Comparison of ENCODE assay signal across 17 cellular contexts in genomic region chr12:53825246-53826081, GRCh38.
DNase-seq lines count a peak whose midpoint lies in the region; ATAC-seq and TF ChIP-seq lines count a peak whose summit lies in the region.
"Had no signal": no experiment of that assay in that cellular context is flagged by ENCODE, and none has a peak within 500 bp of the region (broad histone marks: within the 10 kb centered on the region; RNA-seq: fewer than 3 reads in every experiment).

No MANE protein-coding gene starts in this region.

- TF ChIP-seq CTCF in Calu3 (IDR thresholded peaks at IDR 0.05; ENCODE audit: unreplicated experiment) (no peak), WTC11 (IDR thresholded peaks at IDR 0.05) (no peak), right lobe of liver (IDR thresholded peaks at IDR 0.05) (no peak), chondrocyte (IDR thresholded peaks at IDR 0.05) (no peak)

- H3K27me3 Mint-ChIP-seq in Calu3 (ENCODE audit: unreplicated experiment) (no peaks in the 10 kb centered on the region), WTC11 (ENCODE audit: low read depth) (peaks cover 12% of the 10 kb centered on the region; the same call in 1 of the 2 replicates), T-cell (peaks cover 38 to 57% of the 10 kb centered on the region in 2 donors), chondrocyte (ENCODE audit: low read depth) (peaks cover 41% of the 10 kb centered on the region)
- H3K27me3 Mint-ChIP-seq in stimulated activated naive B cell treated with anti-CD40 and anti-IgM and Interleukin-4, amounts not matched to agents 10 μg/mL and 1 μg/mL and 100 μg/mL, for 72 hours: peaks cover 29 to 64% of the 10 kb centered on the region in 2 donors

- H3K27ac Mint-ChIP-seq in Calu3 (ENCODE audit: unreplicated experiment) (peak overlapping the region; percentile 72), WTC11 (no peak overlapping the region), T-cell (no peak overlapping the region), chondrocyte (ENCODE audit: unreplicated experiment) (no peak overlapping the region)
- H3K27ac Mint-ChIP-seq in stimulated activated naive B cell treated with anti-CD40 and anti-IgM and Interleukin-4, amounts not matched to agents 10 μg/mL and 1 μg/mL and 100 μg/mL, for 72 hours: no peak overlapping the region
- H3K27ac Mint-ChIP-seq: activated naive CD4-positive, alpha-beta T cell treated with anti-CD3 and anti-CD28 coated beads, Interleukin-2, amount 10 ng/mL, durations not matched to agents 7 days and 5 days; naive B cell had no signal

- H3K9me3 Mint-ChIP-seq in Calu3 (ENCODE audit: low read depth, unreplicated experiment): no peaks in the 10 kb centered on the region
- no peaks in the 10 kb centered on the region for H3K9me3 Mint-ChIP-seq in WTC11
- no peaks in the 10 kb centered on the region for H3K9me3 Mint-ChIP-seq in stimulated activated naive B cell treated with anti-CD40 and anti-IgM and Interleukin-4, amounts not matched to agents 10 μg/mL and 1 μg/mL and 100 μg/mL, for 72 hours
- no peaks in the 10 kb centered on the region for H3K9me3 Mint-ChIP-seq in T-cell
- no peaks in the 10 kb centered on the region for H3K9me3 Mint-ChIP-seq in chondrocyte (ENCODE audit: low read depth)
- H3K9me3 Mint-ChIP-seq: activated naive CD4-positive, alpha-beta T cell treated with anti-CD3 and anti-CD28 coated beads, Interleukin-2, amount 10 ng/mL, durations not matched to agents 7 days and 5 days; naive B cell had no signal

- POLR2A ChIA-PET in WTC11 (lab: Charles Lee) (no interaction called here), T-cell (lab: Charles Lee) (no interaction called here)

- H3K4me3 Mint-ChIP-seq in Calu3 (ENCODE audit: low read depth, unreplicated experiment) (peak overlapping the region; percentile 10), WTC11 (no peak overlapping the region), T-cell (no peak overlapping the region), chondrocyte (ENCODE audit: unreplicated experiment) (no peak overlapping the region)
- no peak overlapping the region for H3K4me3 Mint-ChIP-seq in stimulated activated naive B cell treated with anti-CD40 and anti-IgM and Interleukin-4, amounts not matched to agents 10 μg/mL and 1 μg/mL and 100 μg/mL, for 72 hours
- H3K4me3 Mint-ChIP-seq: activated naive CD4-positive, alpha-beta T cell treated with anti-CD3 and anti-CD28 coated beads, Interleukin-2, amount 10 ng/mL, durations not matched to agents 7 days and 5 days; naive B cell had no signal

- H3K27me3 ChIP-seq in right lobe of liver: no peaks in the 10 kb centered on the region

- peaks cover 72% of the 10 kb centered on the region for H3K4me1 Mint-ChIP-seq in Calu3 (ENCODE audit: low read depth, unreplicated experiment)
- H3K4me1 Mint-ChIP-seq in WTC11: no peaks in the 10 kb centered on the region
- H3K4me1 Mint-ChIP-seq in stimulated activated naive B cell treated with anti-CD40 and anti-IgM and Interleukin-4, amounts not matched to agents 10 μg/mL and 1 μg/mL and 100 μg/mL, for 72 hours: peaks cover 0 to 2% of the 10 kb centered on the region in 2 donors
- no peaks in the 10 kb centered on the region for H3K4me1 Mint-ChIP-seq in T-cell
- H3K4me1 Mint-ChIP-seq in chondrocyte (ENCODE audit: low read depth): no peaks in the 10 kb centered on the region
- H3K4me1 Mint-ChIP-seq: activated naive CD4-positive, alpha-beta T cell treated with anti-CD3 and anti-CD28 coated beads, Interleukin-2, amount 10 ng/mL, durations not matched to agents 7 days and 5 days; naive B cell had no signal

- H3K36me3 Mint-ChIP-seq in Calu3 (ENCODE audit: insufficient read depth, unreplicated experiment): peaks cover 6% of the 10 kb centered on the region
- H3K36me3 Mint-ChIP-seq in WTC11: no peaks in the 10 kb centered on the region
- no peaks in the 10 kb centered on the region for H3K36me3 Mint-ChIP-seq in stimulated activated naive B cell treated with anti-CD40 and anti-IgM and Interleukin-4, amounts not matched to agents 10 μg/mL and 1 μg/mL and 100 μg/mL, for 72 hours
- H3K36me3 Mint-ChIP-seq in T-cell: no peaks in the 10 kb centered on the region
- H3K36me3 Mint-ChIP-seq in chondrocyte (ENCODE audit: low read depth): no peaks in the 10 kb centered on the region
- H3K36me3 Mint-ChIP-seq: activated naive CD4-positive, alpha-beta T cell treated with anti-CD3 and anti-CD28 coated beads, Interleukin-2, amount 10 ng/mL, durations not matched to agents 7 days and 5 days; naive B cell had no signal

- CTCF ChIA-PET in Calu3 (lab: Charles Lee) (interaction anchor here (0.6 to 1.7 kb wide), 7 partner anchors 13 to 152 kb away, joined by 3 to 18 read pairs (median 5); no protein-coding TSS in a partner anchor), WTC11 (lab: Charles Lee) (no interaction called here), T-cell (lab: Charles Lee) (interaction anchor here in 1 of 2 donors (0.6 kb wide), 1 partner anchor 35 kb away, joined by 5 read pairs; no protein-coding TSS in a partner anchor)

- peak overlapping the region; percentile 43 to 75 (median 71) for H3K27ac ChIP-seq in right lobe of liver
- H3K27ac ChIP-seq: cardiac muscle cell, WERI-Rb-1 had no signal

- whole genome bisulfite sequencing in right lobe of liver (ENCODE audit: insufficient coverage, low coverage, low lambda C conversion rate, missing lambda C conversion rate): 66% methylated on average over 7 of the region's 8 CpGs

- peaks cover 0 to 12% (median 3%) of the 10 kb centered on the region in 4 donors for H3K4me1 ChIP-seq in right lobe of liver

- no peaks in the 10 kb centered on the region for H3K36me3 ChIP-seq in right lobe of liver
- H3K36me3 ChIP-seq: cardiac muscle cell, WERI-Rb-1 had no signal

- BruUV-seq in Calu3 (replicated peaks; lab: Mats Ljungman, UMichigan): no TSS peak

- intact Hi-C loops in Calu3 (cut with micrococcal nuclease; ENCODE audit: unreplicated experiment): loop anchor here (2.0 kb wide), 1 partner anchor 21 kb away; no protein-coding TSS in a partner anchor
- intact Hi-C loops in right lobe of liver (cut with DNase I): no loop called here

- H3K9me3 ChIP-seq in right lobe of liver: no peaks in the 10 kb centered on the region

- DNase-seq in Calu3: peak; percentile 69
- peak; percentile 80 for DNase-seq in LHCN-M2 (ENCODE audit: low read depth)
- no peak for DNase-seq in WTC11 (ENCODE audit: low spot score)
- peak; percentile 34 to 79 (median 60) for DNase-seq in right lobe of liver
- no peak for DNase-seq in stimulated activated naive B cell treated with anti-CD40 and anti-IgM and Interleukin-4, amounts not matched to agents 10 μg/mL and 1 μg/mL and 100 μg/mL, for 72 hours
- DNase-seq in ACHN: no peak
- no peak for DNase-seq in T-cell
- DNase-seq in chondrocyte (ENCODE audit: low spot score): no peak
- DNase-seq: activated naive CD4-positive, alpha-beta T cell treated with anti-CD3 and anti-CD28 coated beads, Interleukin-2, amount 10 ng/mL, durations not matched to agents 7 days and 5 days; glutamatergic neuron; KBM-7; left cardiac atrium; naive B cell; NCI-H1930; NK-92 treated with Interleukin-12 subunit alpha and Interleukin-12 subunit beta, amount 100 ng/mL, for 24 hours; WERI-Rb-1 had no signal

- H3K4me3 ChIP-seq in right lobe of liver: no peak overlapping the region
- H3K4me3 ChIP-seq: cardiac muscle cell had no signal

- in situ Hi-C loops in ACHN (cut with HindIII; ENCODE audit: low pct_ligation_motif_present, low pct_unique_long_range_greater_than_20kb, low sequenced_read_pairs): no loop called here

- ATAC-seq in WTC11 (no peak), right lobe of liver (peak; percentile 97 to 99 (median 98)), T-cell (replicated peaks in 1 of 4) (no peak)
- ATAC-seq in stimulated activated naive B cell treated with anti-CD40 and anti-IgM and Interleukin-4, amounts not matched to agents 10 μg/mL and 1 μg/mL and 100 μg/mL, for 72 hours (replicated peaks): no peak
- ATAC-seq: left cardiac atrium had no signal

- no peak for TF ChIP-seq POLR2A in right lobe of liver (IDR thresholded peaks at IDR 0.05)

TF ChIP-seq in WTC11, 78 proteins besides CTCF, POLR2A, EP300 and RAD21:
- TF ChIP-seq GABPB1 (CRISPR knock-in tag; IDR thresholded peaks at IDR 0.05) (peak; percentile 49), USF1 (CRISPR knock-in tag; IDR thresholded peaks at IDR 0.05) (no peak)

Comparison
In these comparisons a context has a peak if more than half of its experiments do, and no peak if none do; other contexts are left out.
1. DNase-seq: peak in Calu3 (single experiment), LHCN-M2 (single experiment) and right lobe of liver (3 of 3); none in WTC11 (single experiment), stimulated activated naive B cell treated with anti-CD40 and anti-IgM and Interleukin-4, amounts not matched to agents 10 μg/mL and 1 μg/mL and 100 μg/mL, for 72 hours (single experiment), ACHN (single experiment), T-cell (0 of 34) and chondrocyte (single experiment).
2. ATAC-seq: peak in right lobe of liver (4 of 4); none in WTC11 (single experiment), stimulated activated naive B cell treated with anti-CD40 and anti-IgM and Interleukin-4, amounts not matched to agents 10 μg/mL and 1 μg/mL and 100 μg/mL, for 72 hours (0 of 2) and T-cell (0 of 4).